In the genomic region with DNA sequence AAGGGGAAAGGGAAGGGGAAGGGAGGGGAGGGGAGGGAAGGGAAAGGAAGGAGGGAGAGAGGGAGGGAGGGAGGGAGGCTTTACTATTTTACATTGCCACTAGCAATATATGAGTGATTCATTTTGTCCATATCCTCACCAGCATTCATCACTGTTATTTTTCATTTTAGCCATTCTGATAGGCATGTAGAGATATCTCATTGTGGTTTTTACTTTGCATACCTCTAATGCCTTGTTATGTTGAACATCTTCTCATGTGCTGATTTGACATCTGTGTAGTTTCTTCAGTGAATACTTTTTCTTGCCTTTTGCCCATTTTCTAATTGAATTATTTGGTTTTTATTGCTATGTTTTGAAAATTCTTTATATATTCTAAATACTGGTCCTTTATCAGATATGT, we compare ENCODE assay signal across 30 cellular contexts.
"Had no signal": no experiment of that assay in that cellular context is flagged by ENCODE, and none has a peak within 500 bp of the region (broad histone marks: within the 10 kb centered on the region; RNA-seq: fewer than 3 reads in every experiment).

No MANE protein-coding gene starts in this region.

- H3K4me1 ChIP-seq: ascending aorta, foreskin keratinocyte, lower lobe of right lung, uterus had no signal

- FAIRE-seq: endothelial cell of umbilical vein had no signal

- H3K27ac ChIP-seq: ascending aorta, foreskin keratinocyte, heart left ventricle, lower lobe of right lung, sigmoid colon, uterus had no signal

- H3K27ac Mint-ChIP-seq: activated naive CD8-positive, alpha-beta T cell; activated T-cell treated with anti-CD3 and anti-CD28 coated beads, Interleukin-2, amount 50 U/mL, for 72 hours; immature natural killer cell; nephron; progenitor cell of endocrine pancreas; stimulated activated memory B cell treated with anti-CD40 and anti-IgM and Interleukin-4, amounts not matched to agents 10 μg/mL and 1 μg/mL and 100 μg/mL, for 72 hours; stimulated activated naive CD8-positive, alpha-beta T cell treated with anti-CD3 and anti-CD28 coated beads, Interleukin-15, amount 100 ng/mL, for 72 hours; type B pancreatic cell had no signal

- H3K4me1 Mint-ChIP-seq: immature natural killer cell, nephron had no signal

- H3K27me3 ChIP-seq: ascending aorta, uterus had no signal

- H3K36me3 ChIP-seq: ascending aorta, heart left ventricle, lower lobe of right lung, sigmoid colon, uterus had no signal

- DNase-seq: activated CD4-positive, alpha-beta T cell treated with anti-CD3 and anti-CD28 coated beads for 4 hours; activated CD4-positive, alpha-beta T cell treated with anti-CD3 and anti-CD28 coated beads, Interleukin-2, amount 50 U/mL, for 4 hours; activated CD4-positive, CD25-positive, alpha-beta regulatory T cell; activated naive CD4-positive, alpha-beta T cell; activated T-cell treated with anti-CD3 and anti-CD28 coated beads for 4 hours; activated T-cell treated with anti-CD3 and anti-CD28 coated beads, Interleukin-2, amount 50 U/mL, for 72 hours; caudate nucleus; heart left ventricle; hypothalamus; immature natural killer cell; lower lobe of right lung; retina; sigmoid colon; stimulated activated CD4-positive, alpha-beta T cell treated with anti-CD3 and anti-CD28 coated beads, Interleukin-1b, Interleukin-23, amount 100 ng/mL, for 48 hours; stimulated activated CD4-positive, alpha-beta T cell treated with anti-CD3 and anti-CD28 coated beads, Interleukin-4, amount 100 ng/mL, for 4 hours; stimulated activated CD8-positive, alpha-beta memory T cell treated with anti-CD3 and anti-CD28 coated beads, Interleukin-4, amount 100 ng/mL, for 48 hours; stimulated activated naive CD8-positive, alpha-beta T cell treated with anti-CD3 and anti-CD28 coated beads, Interleukin-15, amount 100 ng/mL, for 72 hours; substantia nigra; uterus had no signal

- H3K36me3 Mint-ChIP-seq: activated naive CD8-positive, alpha-beta T cell; immature natural killer cell; stimulated activated memory B cell treated with anti-CD40 and anti-IgM and Interleukin-4, amounts not matched to agents 10 μg/mL and 1 μg/mL and 100 μg/mL, for 72 hours; type B pancreatic cell had no signal

- ATAC-seq: activated T-cell treated with anti-CD3 and anti-CD28 coated beads, Interleukin-2, amount 50 U/mL, for 72 hours; esophagus mucosa; foreskin keratinocyte; heart left ventricle; left lobe of liver; lower lobe of right lung; stimulated activated memory B cell treated with anti-CD40 and anti-IgM and Interleukin-4, amounts not matched to agents 10 μg/mL and 1 μg/mL and 100 μg/mL, for 72 hours; stimulated activated naive CD8-positive, alpha-beta T cell treated with anti-CD3 and anti-CD28 coated beads, Interleukin-15, amount 100 ng/mL, for 72 hours had no signal

- H3K4me3 Mint-ChIP-seq: activated naive CD8-positive, alpha-beta T cell; activated T-cell treated with anti-CD3 and anti-CD28 coated beads, Interleukin-2, amount 50 U/mL, for 72 hours; immature natural killer cell; nephron; stimulated activated memory B cell treated with anti-CD40 and anti-IgM and Interleukin-4, amounts not matched to agents 10 μg/mL and 1 μg/mL and 100 μg/mL, for 72 hours; stimulated activated naive CD8-positive, alpha-beta T cell treated with anti-CD3 and anti-CD28 coated beads, Interleukin-15, amount 100 ng/mL, for 72 hours; type B pancreatic cell had no signal

- H3K4me3 ChIP-seq: ascending aorta, heart left ventricle, lower lobe of right lung, sigmoid colon, smooth muscle cell, uterus had no signal

- H3K4me2 ChIP-seq: smooth muscle cell had no signal

- H3K9me3 Mint-ChIP-seq: type B pancreatic cell had no signal

- H3K9me3 ChIP-seq: ascending aorta, sigmoid colon, uterus had no signal
